ENCODE assay signal across 23 cellular contexts in the genomic region with DNA sequence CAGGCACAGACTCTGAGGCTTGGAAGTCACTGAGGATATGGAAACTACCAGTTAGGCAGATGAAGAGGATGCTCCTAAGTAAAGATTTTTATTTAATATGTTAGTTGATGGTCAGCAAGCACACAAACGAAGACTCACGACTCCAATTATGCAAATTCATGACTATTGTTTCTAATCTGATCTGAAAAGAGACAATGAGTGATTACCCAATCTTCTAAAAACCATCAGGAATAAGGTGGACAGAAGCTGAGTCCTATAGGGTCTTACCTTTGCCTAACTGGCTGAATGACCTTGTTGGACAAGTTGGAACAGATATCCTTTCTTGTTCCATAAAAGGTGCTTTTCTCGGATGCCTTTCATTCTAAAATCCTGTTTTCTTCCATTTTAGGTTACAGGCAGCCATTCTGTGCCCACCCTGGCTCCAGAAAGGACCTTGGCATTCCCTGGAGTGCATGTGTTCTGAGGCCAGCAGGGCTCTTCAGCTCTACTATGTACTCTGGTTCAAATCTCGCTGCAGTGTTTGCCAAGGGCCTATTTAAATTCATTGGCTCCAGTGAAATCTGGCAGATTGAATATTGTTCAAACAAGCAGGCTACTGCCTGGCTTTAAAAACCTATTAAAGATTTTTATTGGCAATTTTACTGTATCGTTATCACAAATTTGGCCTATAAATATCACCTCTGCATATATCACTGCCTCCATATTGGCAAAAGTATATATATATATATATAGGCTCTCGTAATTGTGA.
DNase-seq lines count a peak whose midpoint lies in the region; ATAC-seq, FAIRE-seq and TF ChIP-seq lines count a peak whose summit lies in the region.
"Had no signal": no experiment of that assay in that cellular context is flagged by ENCODE, and none has a peak within 500 bp of the region (broad histone marks: within the 10 kb centered on the region; RNA-seq: fewer than 3 reads in every experiment).

No MANE protein-coding gene starts in this region.

- peak in 3 of 4 donors; percentile 15 to 62 (median 44) for ATAC-seq in right lobe of liver
- no peak for ATAC-seq in HepG2
- ATAC-seq in K562, result no peak
- peak; percentile 8 to 54 (median 38) for ATAC-seq in psoas muscle
- ATAC-seq in HG03469 (IDR thresholded peaks at IDR 0.05; ENCODE audit: unreplicated experiment), result no peak
- ATAC-seq in HG02642 (IDR thresholded peaks at IDR 0.05; ENCODE audit: poor library complexity, unreplicated experiment), result no peak
- ATAC-seq: CD8-positive, alpha-beta T cell; GM23338; HCT116 had no signal

- TF ChIP-seq RAD21 in HepG2 (CRISPR knock-in tag; IDR thresholded peaks at IDR 0.05) (no peak), K562 (CRISPR knock-in tag; conservative IDR thresholded peaks at IDR 0.05 in 1 of 2, IDR thresholded peaks at IDR 0.05 in 1 of 2) (no peak)

- no peak overlapping the region for H3K27ac ChIP-seq in right lobe of liver
- H3K27ac ChIP-seq in HepG2 (ENCODE audit: extremely low read length, insufficient read depth, low read length), result no peak overlapping the region
- H3K27ac ChIP-seq in K562 (ENCODE audit: extremely low read depth, low read depth, low read length), result no peak overlapping the region
- H3K27ac ChIP-seq in psoas muscle, result no peak overlapping the region
- no peak overlapping the region for H3K27ac ChIP-seq in OCI-LY7 (ENCODE audit: low read depth, low read length, poor library complexity, severe bottlenecking)
- H3K27ac ChIP-seq: BLaER1 treated with 17β-estradiol and CSF1 and Interleukin-3, amounts not matched to agents 10 nM and 100 nM; HL-60 had no signal

- no peaks in the 10 kb centered on the region for H3K9me2 ChIP-seq in OCI-LY7 (ENCODE audit: insufficient read depth, low read length)

- no peak overlapping the region for H3K9ac ChIP-seq in HepG2 (ENCODE audit: insufficient read depth, low read depth, low read length)
- H3K9ac ChIP-seq in K562 (ENCODE audit: insufficient read depth in 1 of 2, low read depth in 2 of 2, low read length in 2 of 2), result no peak overlapping the region
- H3K9ac ChIP-seq: BLaER1 treated with 17β-estradiol and CSF1 and Interleukin-3, amounts not matched to agents 10 nM and 100 nM had no signal

- no peaks in the 10 kb centered on the region for H3K9me1 ChIP-seq in K562 (ENCODE audit: control insufficient read depth, insufficient read depth, low read length)

- in situ Hi-C loops in HepG2 (cut with HindIII; ENCODE audit: extremely low pct_ligation_motif_present, low pct_unique_long_range_greater_than_20kb), result no loop called here
- in situ Hi-C loops in K562 (cut with MboI), result no loop called here

- no peak for TF ChIP-seq EP300 in HepG2 (IDR thresholded peaks at IDR 0.05; ENCODE audit: low read depth in 2 of 2, low read length in 2 of 2)
- no peak for TF ChIP-seq EP300 in HepG2 (CRISPR knock-in tag; IDR thresholded peaks at IDR 0.05; ENCODE audit: borderline replicate concordance)
- no peak for TF ChIP-seq EP300 in K562 (IDR thresholded peaks at IDR 0.05; ENCODE audit: low read length)

- WGBS in right lobe of liver (ENCODE audit: insufficient coverage, low coverage, low lambda C conversion rate, missing lambda C conversion rate), result 65% methylated on average over 6 of the region's 6 CpGs
- 82% methylated on average over 6 of the region's 6 CpGs for WGBS in HepG2 (ENCODE audit: low lambda C conversion rate)
- 54% methylated on average over 6 of the region's 6 CpGs for WGBS in K562 (ENCODE audit: insufficient coverage, low coverage, missing lambda C conversion rate)
- WGBS in psoas muscle, 3 donors, result 54 to 65% (median 62%) methylated on average over 6 of the region's 6 CpGs

- POLR2A ChIA-PET in HepG2 (lab: Yijun Ruan, JAX) (no interaction called here), K562 (lab: Yijun Ruan, JAX) (no interaction called here), OCI-LY7 (lab: Charles Lee) (no interaction called here)

- H3K4me3 ChIP-seq in right lobe of liver, result no peak overlapping the region
- H3K4me3 ChIP-seq in HepG2 (replicated peaks in 1 of 3; ENCODE audit: insufficient read depth in 1 of 3, low read depth in 2 of 3, low read length in 3 of 3), result no peak overlapping the region
- H3K4me3 ChIP-seq in K562, result no peak overlapping the region
- H3K4me3 ChIP-seq in psoas muscle, result no peak overlapping the region
- no peak overlapping the region for H3K4me3 ChIP-seq in OCI-LY7 (ENCODE audit: low read depth, low read length, poor library complexity, severe bottlenecking)
- H3K4me3 ChIP-seq: BLaER1 treated with 17β-estradiol and CSF1 and Interleukin-3, amounts not matched to agents 10 nM and 100 nM; GM23338 had no signal

- H3K79me2 ChIP-seq in HepG2 (ENCODE audit: insufficient read depth, low read length) (peaks cover 51% of the 10 kb centered on the region), K562 (ENCODE audit: control insufficient read depth, insufficient read depth, low read length) (peaks cover 53% of the 10 kb centered on the region), OCI-LY7 (ENCODE audit: insufficient read depth, low read depth, low read length) (no peaks in the 10 kb centered on the region)

- H3K4me2 ChIP-seq in HepG2 (ENCODE audit: low read depth, low read length) (no peak overlapping the region), K562 (ENCODE audit: insufficient read depth, low read length) (no peak overlapping the region), OCI-LY7 (ENCODE audit: low read length) (no peak overlapping the region)
- H3K4me2 ChIP-seq: BLaER1 treated with 17β-estradiol and CSF1 and Interleukin-3, amounts not matched to agents 10 nM and 100 nM; GM23338 had no signal

- CTCF ChIA-PET in HepG2 (lab: Yijun Ruan, JAX; ENCODE audit: low intra/inter-chr PET ratio, low total read pairs), result no interaction called here
- CTCF ChIA-PET in K562 (lab: Yijun Ruan, JAX; ENCODE audit: low intra/inter-chr PET ratio), result no interaction called here
- CTCF ChIA-PET in OCI-LY7 (lab: Charles Lee; ENCODE audit: unreplicated experiment), result no interaction called here

- no peaks in the 10 kb centered on the region for H3K27me3 ChIP-seq in right lobe of liver
- H3K27me3 ChIP-seq in HepG2 (ENCODE audit: control insufficient read depth in 1 of 2, insufficient read depth in 2 of 2, low read length in 2 of 2), result no peaks in the 10 kb centered on the region
- no peaks in the 10 kb centered on the region for H3K27me3 ChIP-seq in K562 (ENCODE audit: control insufficient read depth in 2 of 2, insufficient read depth in 2 of 2, low read length in 2 of 2)
- H3K27me3 ChIP-seq in psoas muscle (ENCODE audit: insufficient read depth in 3 of 3, low read length in 2 of 3), result no peaks in the 10 kb centered on the region
- H3K27me3 ChIP-seq: BLaER1 treated with 17β-estradiol and CSF1 and Interleukin-3, amounts not matched to agents 10 nM and 100 nM had no signal

- H3K9me3 ChIP-seq in right lobe of liver, result no peaks in the 10 kb centered on the region
- H3K9me3 ChIP-seq in HepG2 (ENCODE audit: low read length), result no peaks in the 10 kb centered on the region
- H3K9me3 ChIP-seq in K562 (replicated peaks; ENCODE audit: control insufficient read depth, insufficient read depth, low read depth, low read length), result no peaks in the 10 kb centered on the region
- H3K9me3 ChIP-seq in psoas muscle, result no peaks in the 10 kb centered on the region
- H3K9me3 ChIP-seq in OCI-LY7 (ENCODE audit: low read length), result no peaks in the 10 kb centered on the region

- H3K36me3 ChIP-seq in right lobe of liver (no peaks in the 10 kb centered on the region), HepG2 (replicated peaks in 1 of 2; ENCODE audit: control insufficient read depth in 1 of 2, insufficient read depth in 2 of 2, low read length in 2 of 2) (peaks cover 3 to 5% of the 10 kb centered on the region in 2 experiments; a peak in 2 of 5 replicates), K562 (ENCODE audit: control insufficient read depth, insufficient read depth, low read length) (0 out of 3 replicates have a peak, but pooled peaks cover 2% of the 10 kb centered on the region), psoas muscle (ENCODE audit: insufficient read depth in 1 of 2, low read depth in 1 of 2) (no peaks in the 10 kb centered on the region), OCI-LY7 (ENCODE audit: insufficient read depth, low read length) (no peaks in the 10 kb centered on the region)

- no peaks in the 10 kb centered on the region; the same call in 1 of the 2 replicates for H4K20me1 ChIP-seq in HepG2 (ENCODE audit: insufficient read depth, low read length)
- no peaks in the 10 kb centered on the region; the same call in 1 of the 2 replicates for H4K20me1 ChIP-seq in K562 (replicated peaks; ENCODE audit: control insufficient read depth, insufficient read depth, low read length)
- H4K20me1 ChIP-seq in OCI-LY7 (ENCODE audit: insufficient read depth, low read length), result no peaks in the 10 kb centered on the region

- no peak overlapping the region for H2AFZ ChIP-seq in HepG2 (ENCODE audit: low read length)
- no peak overlapping the region for H2AFZ ChIP-seq in K562 (ENCODE audit: low read depth, low read length)
- H2AFZ ChIP-seq in OCI-LY7 (ENCODE audit: low read length), result no peak overlapping the region
- H2AFZ ChIP-seq: GM23338 had no signal

- no peak for FAIRE-seq in HepG2 (lab: Jason Lieb, UNC)
- no peak for FAIRE-seq in K562 (lab: Jason Lieb, UNC)
- FAIRE-seq: G401.6, GM12891, H54 had no signal

- TF ChIP-seq POLR2A in right lobe of liver (IDR thresholded peaks at IDR 0.05) (no peak), HepG2 (IDR thresholded peaks at IDR 0.05; ENCODE audit: insufficient read depth in 1 of 2, low read depth in 2 of 2, low read length in 2 of 2) (no peak), K562 (conservative IDR thresholded peaks at IDR 0.05) (no peak)

- intact Hi-C loops in right lobe of liver (cut with DNase I), result no loop called here
- intact Hi-C loops in HepG2 (cut with micrococcal nuclease; ENCODE audit: unreplicated experiment), result no loop called here
- intact Hi-C loops in K562 (cut with micrococcal nuclease), result no loop called here
- intact Hi-C loops in psoas muscle (cut with DNase I), result no loop called here
- intact Hi-C loops in OCI-LY7 (cut with micrococcal nuclease; ENCODE audit: unreplicated experiment), result no loop called here

- H3K4me1 ChIP-seq in right lobe of liver, result peaks cover 0 to 44% (median 10%) of the 10 kb centered on the region in 4 donors
- H3K4me1 ChIP-seq in HepG2 (ENCODE audit: insufficient read depth, low read length), result peaks cover 17% of the 10 kb centered on the region
- peaks cover 13 to 33% of the 10 kb centered on the region in 2 experiments for H3K4me1 ChIP-seq in K562 (replicated peaks in 1 of 2; ENCODE audit: control insufficient read depth in 2 of 2, insufficient read depth in 2 of 2, low read length in 2 of 2)
- H3K4me1 ChIP-seq in psoas muscle, result peaks cover 34% of the 10 kb centered on the region
- no peaks in the 10 kb centered on the region for H3K4me1 ChIP-seq in OCI-LY7 (ENCODE audit: insufficient read depth, low read length, poor library complexity, severe bottlenecking)

- no TSS peak for BruUV-seq in HepG2 (replicated peaks; lab: Mats Ljungman, UMichigan)
- no TSS peak for BruUV-seq in K562 (replicated peaks; lab: Mats Ljungman, UMichigan)
- no TSS peak for BruUV-seq in OCI-LY7 (replicated peaks; lab: Mats Ljungman, UMichigan)

- DNase-seq in right lobe of liver (no peak), HepG2 (ENCODE audit: low spot score) (no peak), NCI-H446 treated with DMSO at 0.1 percent for 48 hours (lab: John Stamatoyannopoulos, UW) (peak; percentile 88), K562 (ENCODE audit: extremely low read depth in 1 of 4, low spot score in 3 of 4) (no peak), psoas muscle (no peak), OCI-LY7 (ENCODE audit: low spot score) (no peak)
- DNase-seq: Calu3; CD8-positive, alpha-beta T cell; DMS 273 treated with DMSO at 0.1 percent for 48 hours; DMS53; DND-41; HFFc6; IMR-90; KBM-7 had no signal

- TF ChIP-seq CTCF in right lobe of liver (IDR thresholded peaks at IDR 0.05) (no peak), HepG2 (CRISPR knock-in tag; IDR thresholded peaks at IDR 0.05) (no peak), K562 (IDR thresholded peaks at IDR 0.05 in 2 of 3, conservative IDR thresholded peaks at IDR 0.05 in 1 of 3; ENCODE audit: insufficient read depth in 2 of 3, low read depth in 1 of 3, low read length in 3 of 3) (no peak), psoas muscle (IDR thresholded peaks at IDR 0.05) (no peak), OCI-LY7 (conservative IDR thresholded peaks at IDR 0.05; ENCODE audit: low read length) (no peak)

Comparison
In these comparisons a context has a peak if more than half of its experiments do, and no peak if none do; other contexts are left out.
1. ATAC-seq: peak in right lobe of liver (3 of 4) and psoas muscle (4 of 4); none in HepG2 (single experiment), K562 (single experiment), HG03469 (single experiment) and HG02642 (single experiment).